ENCODE assay signal across 18 cellular contexts in the genomic region with DNA sequence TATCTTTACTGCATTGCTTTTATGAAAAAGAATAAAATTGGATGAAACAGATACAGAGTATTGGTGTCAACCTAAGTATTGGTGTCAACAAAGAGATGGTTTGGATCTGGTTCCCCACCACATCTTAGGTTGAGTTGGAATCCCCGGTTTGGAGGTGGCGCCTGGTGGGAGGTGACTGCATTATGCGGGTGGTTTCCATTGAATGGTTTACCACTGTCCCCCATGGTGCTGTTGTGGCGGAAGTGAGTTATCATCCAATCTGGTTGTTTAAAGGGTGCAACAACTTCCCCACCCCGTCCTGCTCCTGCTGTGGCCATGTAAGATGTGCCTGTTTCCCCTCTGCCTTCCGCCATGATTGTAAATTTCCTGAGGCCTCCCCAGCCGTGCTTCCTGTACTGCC. TPM values are rescaled to one million over a fixed set of nuclear protein-coding genes. Genes with fewer than 3 reads are reported as not detected.
DNase-seq lines count a peak whose midpoint lies in the region; ATAC-seq and TF ChIP-seq lines count a peak whose summit lies in the region.
"Had no signal": no experiment of that assay in that cellular context is flagged by ENCODE, and none has a peak within 500 bp of the region (broad histone marks: within the 10 kb centered on the region; RNA-seq: fewer than 3 reads in every experiment).

No MANE protein-coding gene starts in this region.

- no peaks in the 10 kb centered on the region for H3K9me3 ChIP-seq in CD8-positive, alpha-beta memory T cell (ENCODE audit: low read length)
- H3K9me3 ChIP-seq in endodermal cell (ENCODE audit: control insufficient read depth, low read length) (peaks cover 6% of the 10 kb centered on the region), BE2C (no peaks in the 10 kb centered on the region)

- no peaks in the 10 kb centered on the region for H3K36me3 ChIP-seq in CD8-positive, alpha-beta memory T cell (ENCODE audit: insufficient read depth, low read length)
- H3K36me3 ChIP-seq in endodermal cell (ENCODE audit: control insufficient read depth, insufficient read depth, low read length), result peaks cover 49% of the 10 kb centered on the region
- H3K36me3 ChIP-seq in BE2C, result no peaks in the 10 kb centered on the region

- peak overlapping the region in 1 of 7 donors; percentile 36 for H3K4me3 Mint-ChIP-seq in CD8-positive, alpha-beta memory T cell
- H3K4me3 Mint-ChIP-seq in activated CD8-positive, alpha-beta T cell treated with anti-CD3 and anti-CD28 coated beads for 36 hours, result peak overlapping the region; percentile 13
- H3K4me3 Mint-ChIP-seq in endodermal cell, result no peak overlapping the region
- peak overlapping the region; percentile 21 for H3K4me3 Mint-ChIP-seq in stimulated activated effector memory CD8-positive, alpha-beta T cell treated with anti-CD3 and anti-CD28 coated beads, Interleukin-12 subunit alpha, Interleukin-12 subunit beta, amount 100 ng/mL, for 72 hours

- DNase-seq in CD8-positive, alpha-beta memory T cell, result peak in 3 of 5 donors; percentile 17 to 55 (median 37)
- DNase-seq in activated CD8-positive, alpha-beta T cell treated with anti-CD3 and anti-CD28 coated beads for 36 hours, result peak; percentile 77
- DNase-seq in endodermal cell (peak; percentile 39), BE2C (no peak)
- peak in 1 of 2 donors; percentile 45 for DNase-seq in stimulated activated effector memory CD8-positive, alpha-beta T cell treated with anti-CD3 and anti-CD28 coated beads, Interleukin-12 subunit alpha, Interleukin-12 subunit beta, amount 100 ng/mL, for 72 hours (ENCODE audit: low spot score in 2 of 2)
- DNase-seq: ACHN, DMS153, GF-D8, GOT3, NCI-H1105, NCI-H187, NCI-H226, NCI-H526, PC-9 had no signal

- no peak overlapping the region for H3K9ac ChIP-seq in endodermal cell (ENCODE audit: extremely low read depth, low read length, poor library complexity, severe bottlenecking)

- peak; percentile 85 for ATAC-seq in activated CD8-positive, alpha-beta T cell treated with anti-CD3 and anti-CD28 coated beads for 36 hours
- peak; percentile 94 for ATAC-seq in stimulated activated effector memory CD8-positive, alpha-beta T cell treated with anti-CD3 and anti-CD28 coated beads, Interleukin-12 subunit alpha, Interleukin-12 subunit beta, amount 100 ng/mL, for 72 hours
- no peak for ATAC-seq in GM18870 (IDR thresholded peaks at IDR 0.05; ENCODE audit: unreplicated experiment)
- no peak for ATAC-seq in GM21529 (IDR thresholded peaks at IDR 0.05; ENCODE audit: unreplicated experiment)
- ATAC-seq: HCT116 had no signal

- TF ChIP-seq CTCF in activated CD8-positive, alpha-beta T cell treated with anti-CD3 and anti-CD28 coated beads for 36 hours (IDR thresholded peaks at IDR 0.05), result no peak
- TF ChIP-seq CTCF in endodermal cell (conservative IDR thresholded peaks at IDR 0.05) (no peak), BE2C (IDR thresholded peaks at IDR 0.05; ENCODE audit: low read depth, low read length) (no peak)

- intact Hi-C loops in activated CD8-positive, alpha-beta T cell treated with anti-CD3 and anti-CD28 coated beads for 36 hours (cut with micrococcal nuclease), result no loop called here

- no peaks in the 10 kb centered on the region for H3K4me1 ChIP-seq in CD8-positive, alpha-beta memory T cell (ENCODE audit: insufficient read depth, low read length)
- H3K4me1 ChIP-seq in endodermal cell (ENCODE audit: control insufficient read depth, insufficient read depth, low read length) (no peaks in the 10 kb centered on the region), BE2C (no peaks in the 10 kb centered on the region)

- no peak overlapping the region for H3K27ac ChIP-seq in CD8-positive, alpha-beta memory T cell (ENCODE audit: low read depth, low read length)
- H3K27ac ChIP-seq in endodermal cell (ENCODE audit: low read depth, low read length), result no peak overlapping the region
- H3K27ac ChIP-seq: PC-9, RWPE1 had no signal

- CTCF ChIA-PET in CD8-positive, alpha-beta memory T cell (lab: Charles Lee), result no interaction called here
- CTCF ChIA-PET in activated CD8-positive, alpha-beta T cell treated with anti-CD3 and anti-CD28 coated beads for 36 hours (lab: Charles Lee), result no interaction called here

- 72 to 83% methylated on average over 5 to 7 of the region's 7 CpGs for WGBS in endodermal cell (ENCODE audit: insufficient coverage in 1 of 2, insufficient read length in 1 of 2), 2 experiments

- POLR2A ChIA-PET in CD8-positive, alpha-beta memory T cell (lab: Charles Lee), result no interaction called here
- POLR2A ChIA-PET in activated CD8-positive, alpha-beta T cell treated with anti-CD3 and anti-CD28 coated beads for 36 hours (lab: Charles Lee), result no interaction called here

- H3K27me3 Mint-ChIP-seq in CD8-positive, alpha-beta memory T cell, result no peaks in the 10 kb centered on the region
- no peaks in the 10 kb centered on the region for H3K27me3 Mint-ChIP-seq in activated CD8-positive, alpha-beta T cell treated with anti-CD3 and anti-CD28 coated beads for 36 hours
- H3K27me3 Mint-ChIP-seq in endodermal cell (ENCODE audit: insufficient read depth), result no peaks in the 10 kb centered on the region

- no peak overlapping the region for H3K4me3 ChIP-seq in CD8-positive, alpha-beta memory T cell (ENCODE audit: low read length)
- H3K4me3 ChIP-seq in endodermal cell (ENCODE audit: low read length), result no peak overlapping the region
- H3K4me3 ChIP-seq in BE2C (ENCODE audit: low read depth, low read length), result no peak overlapping the region
- H3K4me3 ChIP-seq: PC-9 had no signal

- H3K4me1 Mint-ChIP-seq in CD8-positive, alpha-beta memory T cell, result peaks cover 0 to 18% (median 5%) of the 10 kb centered on the region in 3 donors
- H3K4me1 Mint-ChIP-seq in activated CD8-positive, alpha-beta T cell treated with anti-CD3 and anti-CD28 coated beads for 36 hours (ENCODE audit: low read depth), result peaks cover 40% of the 10 kb centered on the region
- no peaks in the 10 kb centered on the region for H3K4me1 Mint-ChIP-seq in endodermal cell
- H3K4me1 Mint-ChIP-seq in stimulated activated effector memory CD8-positive, alpha-beta T cell treated with anti-CD3 and anti-CD28 coated beads, Interleukin-12 subunit alpha, Interleukin-12 subunit beta, amount 100 ng/mL, for 72 hours, result peaks cover 24% of the 10 kb centered on the region

- H3K36me3 Mint-ChIP-seq in CD8-positive, alpha-beta memory T cell, result peaks cover 10 to 28% (median 19%) of the 10 kb centered on the region in 3 donors
- H3K36me3 Mint-ChIP-seq in activated CD8-positive, alpha-beta T cell treated with anti-CD3 and anti-CD28 coated beads for 36 hours (ENCODE audit: low read depth), result peaks cover 46% of the 10 kb centered on the region
- H3K36me3 Mint-ChIP-seq in endodermal cell (ENCODE audit: low read depth), result peaks cover 58% of the 10 kb centered on the region
- H3K36me3 Mint-ChIP-seq in stimulated activated effector memory CD8-positive, alpha-beta T cell treated with anti-CD3 and anti-CD28 coated beads, Interleukin-12 subunit alpha, Interleukin-12 subunit beta, amount 100 ng/mL, for 72 hours, result peaks cover 61% of the 10 kb centered on the region

- peak overlapping the region in 1 of 8 donors; percentile 54 for H3K27ac Mint-ChIP-seq in CD8-positive, alpha-beta memory T cell
- H3K27ac Mint-ChIP-seq in activated CD8-positive, alpha-beta T cell treated with anti-CD3 and anti-CD28 coated beads for 36 hours, result peak overlapping the region; percentile 53
- H3K27ac Mint-ChIP-seq in endodermal cell, result no peak overlapping the region
- peak overlapping the region; percentile 83 for H3K27ac Mint-ChIP-seq in stimulated activated effector memory CD8-positive, alpha-beta T cell treated with anti-CD3 and anti-CD28 coated beads, Interleukin-12 subunit alpha, Interleukin-12 subunit beta, amount 100 ng/mL, for 72 hours

- no peaks in the 10 kb centered on the region for H3K9me3 Mint-ChIP-seq in CD8-positive, alpha-beta memory T cell
- no peaks in the 10 kb centered on the region for H3K9me3 Mint-ChIP-seq in activated CD8-positive, alpha-beta T cell treated with anti-CD3 and anti-CD28 coated beads for 36 hours
- no peaks in the 10 kb centered on the region for H3K9me3 Mint-ChIP-seq in endodermal cell
- no peaks in the 10 kb centered on the region for H3K9me3 Mint-ChIP-seq in stimulated activated effector memory CD8-positive, alpha-beta T cell treated with anti-CD3 and anti-CD28 coated beads, Interleukin-12 subunit alpha, Interleukin-12 subunit beta, amount 100 ng/mL, for 72 hours

- no peaks in the 10 kb centered on the region for H3K27me3 ChIP-seq in CD8-positive, alpha-beta memory T cell (ENCODE audit: insufficient read depth, low read length, poor library complexity, severe bottlenecking)
- H3K27me3 ChIP-seq in endodermal cell (ENCODE audit: control insufficient read depth, insufficient read depth, low read length, poor library complexity, severe bottlenecking) (no peaks in the 10 kb centered on the region), BE2C (no peaks in the 10 kb centered on the region)

RNA-seq across cellular contexts. Expression of a gene that starts 52.8 kb away (rescaled TPM):
- 100 to 1,000 TPM; 234 to 240 TPM for total RNA-seq in CD8-positive, alpha-beta memory T cell
- 548 TPM for polyA plus RNA-seq in CD8-positive, alpha-beta memory T cell
- total RNA-seq in activated CD8-positive, alpha-beta T cell treated with anti-CD3 and anti-CD28 coated beads for 36 hours, result 100 to 1,000 TPM; 121 to 123 TPM
- total RNA-seq in endodermal cell, result 100 to 1,000 TPM; 314 to 397 TPM
- polyA plus RNA-seq in endodermal cell (2013, experiment 1 of 2), result 226 TPM
- polyA plus RNA-seq in endodermal cell (2013, experiment 2 of 2), result 207 TPM
- 0.99 TPM for polyA plus RNA-seq in BE2C (2012; ENCODE audit: insufficient read depth, insufficient read length, low read depth)

Comparison
In these comparisons a context has a peak if more than half of its experiments do, and no peak if none do; other contexts are left out.
1. ATAC-seq: peak in activated CD8-positive, alpha-beta T cell treated with anti-CD3 and anti-CD28 coated beads for 36 hours (single experiment) and stimulated activated effector memory CD8-positive, alpha-beta T cell treated with anti-CD3 and anti-CD28 coated beads, Interleukin-12 subunit alpha, Interleukin-12 subunit beta, amount 100 ng/mL, for 72 hours (single experiment); none in GM18870 (single experiment) and GM21529 (single experiment).